Comparison of ENCODE assay signal across 1 cellular context in the genomic region with DNA sequence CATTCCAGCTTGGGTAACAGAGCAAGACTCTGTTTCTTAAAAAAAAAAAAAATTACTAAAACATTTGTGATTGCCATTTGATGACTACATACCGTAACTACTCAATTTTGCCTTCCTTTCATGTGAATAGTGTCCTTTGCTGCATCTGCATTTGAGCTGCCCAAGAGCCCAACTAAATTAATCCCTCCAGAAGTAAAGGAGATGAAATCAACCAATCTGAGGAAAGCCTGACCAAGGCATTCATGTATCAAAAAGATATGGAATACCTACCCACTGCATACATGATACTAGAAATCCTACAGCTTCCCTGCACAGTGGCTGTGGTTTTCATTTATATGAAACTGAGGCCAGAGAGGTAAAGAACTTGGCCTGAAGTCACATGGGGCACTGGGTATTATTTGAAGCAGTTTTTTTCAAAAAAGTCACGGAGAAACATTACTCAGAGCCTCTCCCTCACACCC.
TF ChIP-seq lines count a peak whose summit lies in the region.

No MANE protein-coding gene starts in this region.

TF ChIP-seq in SK-N-SH, 30 proteins besides CTCF, POLR2A, EP300 and RAD21 (continued from another document):
- no peak for TF ChIP-seq REST (IDR thresholded peaks at IDR 0.05; ENCODE audit: low read depth, low read length)
- TF ChIP-seq TCF12 (IDR thresholded peaks at IDR 0.05), result peak; percentile 51; the same call in 1 of the 2 replicates
- TF ChIP-seq CHD2 (IDR thresholded peaks at IDR 0.05; ENCODE audit: low read length, partially characterized antibody), result no peak
- TF ChIP-seq RCOR1 (IDR thresholded peaks at IDR 0.05; ENCODE audit: low read length), result no peak
- peak; percentile 49 for TF ChIP-seq FOSL2 (IDR thresholded peaks at IDR 0.05; ENCODE audit: borderline replicate concordance, low read depth)
- 0 out of 2 replicates have a peak, but pooled peaks have one; percentile 13 for TF ChIP-seq TEAD4 (IDR thresholded peaks at IDR 0.05; ENCODE audit: borderline replicate concordance, insufficient read depth)
- TF ChIP-seq, protein P1, sequence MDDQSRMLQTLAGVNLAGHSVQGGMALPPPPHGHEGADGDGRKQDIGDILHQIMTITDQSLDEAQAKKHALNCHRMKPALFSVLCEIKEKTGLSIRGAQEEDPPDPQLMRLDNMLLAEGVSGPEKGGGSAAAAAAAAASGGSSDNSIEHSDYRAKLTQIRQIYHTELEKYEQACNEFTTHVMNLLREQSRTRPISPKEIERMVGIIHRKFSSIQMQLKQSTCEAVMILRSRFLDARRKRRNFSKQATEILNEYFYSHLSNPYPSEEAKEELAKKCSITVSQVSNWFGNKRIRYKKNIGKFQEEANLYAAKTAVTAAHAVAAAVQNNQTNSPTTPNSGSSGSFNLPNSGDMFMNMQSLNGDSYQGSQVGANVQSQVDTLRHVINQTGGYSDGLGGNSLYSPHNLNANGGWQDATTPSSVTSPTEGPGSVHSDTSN (IDR thresholded peaks at IDR 0.05), result no peak
- TF ChIP-seq, protein P2, sequence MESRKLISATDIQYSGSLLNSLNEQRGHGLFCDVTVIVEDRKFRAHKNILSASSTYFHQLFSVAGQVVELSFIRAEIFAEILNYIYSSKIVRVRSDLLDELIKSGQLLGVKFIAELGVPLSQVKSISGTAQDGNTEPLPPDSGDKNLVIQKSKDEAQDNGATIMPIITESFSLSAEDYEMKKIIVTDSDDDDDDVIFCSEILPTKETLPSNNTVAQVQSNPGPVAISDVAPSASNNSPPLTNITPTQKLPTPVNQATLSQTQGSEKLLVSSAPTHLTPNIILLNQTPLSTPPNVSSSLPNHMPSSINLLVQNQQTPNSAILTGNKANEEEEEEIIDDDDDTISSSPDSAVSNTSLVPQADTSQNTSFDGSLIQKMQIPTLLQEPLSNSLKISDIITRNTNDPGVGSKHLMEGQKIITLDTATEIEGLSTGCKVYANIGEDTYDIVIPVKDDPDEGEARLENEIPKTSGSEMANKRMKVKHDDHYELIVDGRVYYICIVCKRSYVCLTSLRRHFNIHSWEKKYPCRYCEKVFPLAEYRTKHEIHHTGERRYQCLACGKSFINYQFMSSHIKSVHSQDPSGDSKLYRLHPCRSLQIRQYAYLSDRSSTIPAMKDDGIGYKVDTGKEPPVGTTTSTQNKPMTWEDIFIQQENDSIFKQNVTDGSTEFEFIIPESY (IDR thresholded peaks at IDR 0.05; ENCODE audit: borderline replicate concordance, low read depth), result no peak
- peak; percentile 34; the same call in 1 of the 2 replicates for TF ChIP-seq USF1 (IDR thresholded peaks at IDR 0.05; ENCODE audit: borderline replicate concordance, low read depth)
- TF ChIP-seq TAF1 (IDR thresholded peaks at IDR 0.05; ENCODE audit: borderline replicate concordance, low read depth, low read length), result no peak
